Comparison of ENCODE assay signal across 13 cellular contexts in the genomic region with DNA sequence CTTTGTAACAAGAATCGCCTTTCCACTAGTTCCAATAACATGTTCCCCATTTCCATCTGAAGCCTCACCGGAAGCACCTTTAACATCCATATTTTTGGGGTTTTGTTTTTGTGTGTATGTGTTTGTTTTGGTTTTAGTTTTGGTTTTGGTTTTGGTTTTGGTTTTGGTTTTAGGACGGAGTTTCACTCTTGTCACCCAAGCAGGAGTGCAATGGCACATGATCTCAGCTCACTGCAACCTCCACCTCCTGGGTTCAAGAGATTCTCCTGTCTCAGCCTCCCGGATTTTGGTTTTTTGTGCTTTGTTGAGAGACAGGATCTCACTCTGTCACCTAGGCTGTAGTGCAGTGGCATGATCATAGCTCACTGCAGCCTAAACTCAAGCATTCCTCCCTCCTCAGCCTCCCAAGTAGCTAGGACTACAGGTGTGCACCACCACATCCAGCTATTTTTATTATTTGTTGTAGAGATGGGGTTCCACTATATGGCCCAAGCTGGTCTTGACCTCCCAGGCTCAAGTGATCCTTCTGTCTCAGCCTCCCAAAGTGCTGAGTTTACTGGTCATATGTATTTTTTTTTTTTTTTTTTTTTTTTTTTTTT. TPM values are rescaled to one million over a fixed set of nuclear protein-coding genes. Genes with fewer than 3 reads are reported as not detected.
DNase-seq lines count a peak whose midpoint lies in the region; ATAC-seq and TF ChIP-seq lines count a peak whose summit lies in the region.
"Had no signal": no experiment of that assay in that cellular context is flagged by ENCODE, and none has a peak within 500 bp of the region (broad histone marks: within the 10 kb centered on the region; RNA-seq: fewer than 3 reads in every experiment).

No MANE protein-coding gene starts in this region.

- H3K27me3 Mint-ChIP-seq in T-helper 1 cell treated with Interleukin-12 subunit alpha and Interleukin-12 subunit beta and Interleukin-4 antibody, amounts not matched to agents 30 μg/mL and 1 μg/mL, for 36 hours (ENCODE audit: low read depth) = no peaks in the 10 kb centered on the region

- peaks cover 19% of the 10 kb centered on the region for H3K4me1 Mint-ChIP-seq in T-helper 1 cell treated with Interleukin-12 subunit alpha and Interleukin-12 subunit beta and Interleukin-4 antibody, amounts not matched to agents 30 μg/mL and 1 μg/mL, for 36 hours (ENCODE audit: low read depth)

- no peaks in the 10 kb centered on the region for H3K27me3 ChIP-seq in heart left ventricle
- no peaks in the 10 kb centered on the region for H3K27me3 ChIP-seq in fibroblast of lung (ENCODE audit: control insufficient read depth, insufficient read depth, low read length)
- no peaks in the 10 kb centered on the region for H3K27me3 ChIP-seq in upper lobe of left lung

- H3K9me3 ChIP-seq in heart left ventricle (no peaks in the 10 kb centered on the region), fibroblast of lung (ENCODE audit: control insufficient read depth, insufficient read depth, low read depth, low read length) (no peaks in the 10 kb centered on the region), upper lobe of left lung (no peaks in the 10 kb centered on the region)
- H3K9me3 ChIP-seq: HAP-1 had no signal

- H3K79me2 ChIP-seq in fibroblast of lung (ENCODE audit: control insufficient read depth, insufficient read depth, low read length) = no peaks in the 10 kb centered on the region

- intact Hi-C loops in heart left ventricle (cut with DNase I) = no loop called here
- intact Hi-C loops in cardiac septum (cut with DNase I) = no loop called here

- H3K4me1 ChIP-seq in heart left ventricle = peaks cover 0 to 11% (median 0%) of the 10 kb centered on the region in 12 donors
- H3K4me1 ChIP-seq in fibroblast of lung (ENCODE audit: control insufficient read depth, extremely low read depth, insufficient read depth, low read length) = no peaks in the 10 kb centered on the region
- H3K4me1 ChIP-seq in upper lobe of left lung = peaks cover 4 to 9% (median 7%) of the 10 kb centered on the region in 4 donors

- 56 to 74% (median 66%) methylated on average over 4 of the region's 4 CpGs for WGBS in heart left ventricle, 4 donors
- WGBS in upper lobe of left lung, 2 donors = 59 to 64% methylated on average over 4 of the region's 4 CpGs

- ATAC-seq in heart left ventricle (no peak), upper lobe of left lung (ENCODE audit: low FRiP score in 2 of 2) (no peak)

- no peak overlapping the region for H3K9ac ChIP-seq in fibroblast of lung (ENCODE audit: insufficient read depth, low read length)

- peaks cover 4% of the 10 kb centered on the region for H3K9me3 Mint-ChIP-seq in T-helper 1 cell treated with Interleukin-12 subunit alpha and Interleukin-12 subunit beta and Interleukin-4 antibody, amounts not matched to agents 30 μg/mL and 1 μg/mL, for 36 hours

- H3K27ac Mint-ChIP-seq in T-helper 1 cell treated with Interleukin-12 subunit alpha and Interleukin-12 subunit beta and Interleukin-4 antibody, amounts not matched to agents 30 μg/mL and 1 μg/mL, for 36 hours = peak overlapping the region; percentile 79

- TF ChIP-seq CTCF in heart left ventricle (IDR thresholded peaks at IDR 0.05) (no peak), fibroblast of lung (conservative IDR thresholded peaks at IDR 0.05 in 1 of 2, IDR thresholded peaks at IDR 0.05 in 1 of 2; ENCODE audit: low read depth in 1 of 2, low read length in 2 of 2) (no peak), upper lobe of left lung (IDR thresholded peaks at IDR 0.05) (no peak)

- H3K4me3 Mint-ChIP-seq in T-helper 1 cell treated with Interleukin-12 subunit alpha and Interleukin-12 subunit beta and Interleukin-4 antibody, amounts not matched to agents 30 μg/mL and 1 μg/mL, for 36 hours = peak overlapping the region; percentile 27

- no peaks in the 10 kb centered on the region for H4K20me1 ChIP-seq in fibroblast of lung (ENCODE audit: control insufficient read depth, extremely low read depth, insufficient read depth, low read length)

- H3K4me3 ChIP-seq in heart left ventricle (peak overlapping the region in 2 of 12 donors; percentile 7 to 14), fibroblast of lung (replicated peaks in 1 of 4; ENCODE audit: control extremely low read depth in 1 of 4, insufficient read depth in 1 of 4, low read depth in 3 of 4, low read length in 4 of 4) (no peak overlapping the region), upper lobe of left lung (peak overlapping the region in 1 of 4 donors; percentile 1)
- H3K4me3 ChIP-seq: HAP-1 had no signal

- H3K4me2 ChIP-seq in fibroblast of lung (ENCODE audit: extremely low read depth, insufficient read depth, low read length) = peak overlapping the region; percentile 29

- DNase-seq in heart left ventricle = no peak
- no peak for DNase-seq in cardiac septum (ENCODE audit: low spot score)
- no peak for DNase-seq in fibroblast of lung (ENCODE audit: low read depth in 2 of 2)
- DNase-seq in upper lobe of left lung = no peak
- DNase-seq in NCI-H187 treated with DMSO at 0.1 percent for 48 hours (lab: John Stamatoyannopoulos, UW) = no peak
- no peak for DNase-seq in AML-193 (lab: John Stamatoyannopoulos, UW)
- DNase-seq in NOMO-1 (lab: John Stamatoyannopoulos, UW; ENCODE audit: unreplicated experiment in 2 of 2) = no peak
- DNase-seq: cerebellar nuclear complex, NCI-H1092 treated with DMSO at 0.1 percent for 48 hours, NCI-H69, SW 1271 had no signal

- no peaks in the 10 kb centered on the region for H3K36me3 Mint-ChIP-seq in T-helper 1 cell treated with Interleukin-12 subunit alpha and Interleukin-12 subunit beta and Interleukin-4 antibody, amounts not matched to agents 30 μg/mL and 1 μg/mL, for 36 hours (ENCODE audit: low read depth)

- H3K36me3 ChIP-seq in heart left ventricle (peaks cover 0 to 19% (median 0%) of the 10 kb centered on the region in 9 donors), fibroblast of lung (ENCODE audit: control insufficient read depth, insufficient read depth, low read length) (no peaks in the 10 kb centered on the region), upper lobe of left lung (no peaks in the 10 kb centered on the region)
- H3K36me3 ChIP-seq: HAP-1 had no signal

- TF ChIP-seq POLR2A in heart left ventricle (IDR thresholded peaks at IDR 0.05) (no peak), upper lobe of left lung (IDR thresholded peaks at IDR 0.05) (no peak)

- no peak overlapping the region for H2AFZ ChIP-seq in fibroblast of lung (ENCODE audit: low read length)

- H3K27ac ChIP-seq in heart left ventricle = peak overlapping the region in 7 of 12 donors; percentile 2 to 66 (median 55)
- no peak overlapping the region for H3K27ac ChIP-seq in fibroblast of lung (ENCODE audit: insufficient read depth, low read length)
- H3K27ac ChIP-seq in upper lobe of left lung = peak overlapping the region in 3 of 4 donors; percentile 33 to 59 (median 54)

- TF ChIP-seq EP300 in upper lobe of left lung (IDR thresholded peaks at IDR 0.05) = no peak

RNA-seq across cellular contexts. Expression of a gene that starts 36.3 kb away (rescaled TPM):
- total RNA-seq in heart left ventricle = 100 to 1,000 TPM in 2 of 9 donors, 10 to 100 TPM in 7; 70.7 to 130 (median 83.5) TPM
- 10 to 100 TPM; 15.5 to 57.3 TPM for polyA plus RNA-seq in heart left ventricle
- 75.1 TPM for total RNA-seq in cardiac septum
- total RNA-seq in fibroblast of lung = 80.4 and 112 TPM in 2 replicates
- polyA plus RNA-seq in fibroblast of lung = 128 and 130 TPM in 2 replicates
- 67.5 and 80.2 TPM in 2 replicates for polyA plus RNA-seq in fibroblast of lung (2012)
- 56.9 and 61.9 TPM in 2 replicates for polyA minus RNA-seq in fibroblast of lung (ENCODE audit: low replicate concordance)
- total RNA-seq in upper lobe of left lung = 100 to 1,000 TPM; 128 to 172 (median 147) TPM
